8 cellular contexts compared by ENCODE assay signal in genomic region chrX:40104649-40105015, GRCh38. TPM values are rescaled to one million over a fixed set of nuclear protein-coding genes. Genes with fewer than 3 reads are reported as not detected.
DNase-seq lines count a peak whose midpoint lies in the region; ATAC-seq and TF ChIP-seq lines count a peak whose summit lies in the region.

No MANE protein-coding gene starts in this region.

- ATAC-seq in GM21390 (IDR thresholded peaks at IDR 0.05; ENCODE audit: unreplicated experiment) (peak; percentile 30), HG03139 (IDR thresholded peaks at IDR 0.05; ENCODE audit: unreplicated experiment) (no peak), HG02870 (IDR thresholded peaks at IDR 0.05; ENCODE audit: unreplicated experiment) (no peak)
- ATAC-seq in effector memory CD8-positive, alpha-beta T cell (replicated peaks) = peak; percentile 18
- peak; percentile 44 for ATAC-seq in naive thymus-derived CD4-positive, alpha-beta T cell

- peak in 1 of 2 donors; percentile 53 for TF ChIP-seq POLR2A in Peyer's patch (IDR thresholded peaks at IDR 0.05)

- CTCF ChIA-PET in Caco-2 (lab: Charles Lee) = interaction anchor here (0.7 to 0.9 kb wide), 2 partner anchors 45 to 416 kb away, joined by 3 to 4 read pairs; no protein-coding TSS in a partner anchor
- CTCF ChIA-PET in naive thymus-derived CD4-positive, alpha-beta T cell (lab: Charles Lee) = no interaction called here

- peaks cover 13% of the 10 kb centered on the region for H3K36me3 Mint-ChIP-seq in Caco-2 (ENCODE audit: insufficient read depth, unreplicated experiment)
- H3K36me3 Mint-ChIP-seq in effector memory CD8-positive, alpha-beta T cell (ENCODE audit: insufficient read depth) = no peaks in the 10 kb centered on the region
- peaks cover 0 to 1% (median 0%) of the 10 kb centered on the region in 5 donors for H3K36me3 Mint-ChIP-seq in naive thymus-derived CD4-positive, alpha-beta T cell

- no peak for TF ChIP-seq CTCF in Caco-2 (IDR thresholded peaks at IDR 0.05; ENCODE audit: insufficient read depth in 1 of 2, low read depth in 1 of 2, low read length in 1 of 2, severe bottlenecking in 1 of 2, unreplicated experiment in 1 of 2)
- TF ChIP-seq CTCF in Peyer's patch (IDR thresholded peaks at IDR 0.05) = no peak

- POLR2A ChIA-PET in Caco-2 (lab: Charles Lee) = interaction anchor here (0.7 to 0.8 kb wide), 2 partner anchors 72 to 91 kb away, joined by 4 read pairs; no protein-coding TSS in a partner anchor
- POLR2A ChIA-PET in naive thymus-derived CD4-positive, alpha-beta T cell (lab: Charles Lee) = interaction anchor here (1.0 to 5.5 kb wide), 7 partner anchors 12 to 72 kb away, joined by 3 to 32 read pairs (median 10); no protein-coding TSS in a partner anchor

- BruUV-seq in Caco-2 (replicated peaks; lab: Mats Ljungman, UMichigan) = no TSS peak

- no peaks in the 10 kb centered on the region for H3K36me3 ChIP-seq in Caco-2 (ENCODE audit: control insufficient read depth, insufficient read depth, low read length)
- H3K36me3 ChIP-seq in Peyer's patch = no peaks in the 10 kb centered on the region
- H3K36me3 ChIP-seq in naive thymus-derived CD4-positive, alpha-beta T cell (ENCODE audit: control insufficient read depth in 2 of 3, insufficient read depth in 3 of 3, low read length in 3 of 3) = no peaks in the 10 kb centered on the region

- no peaks in the 10 kb centered on the region for H3K27me3 Mint-ChIP-seq in Caco-2 (ENCODE audit: insufficient read depth, unreplicated experiment)
- H3K27me3 Mint-ChIP-seq in effector memory CD8-positive, alpha-beta T cell = no peaks in the 10 kb centered on the region
- H3K27me3 Mint-ChIP-seq in naive thymus-derived CD4-positive, alpha-beta T cell = peaks cover 0 to 3% (median 0%) of the 10 kb centered on the region in 5 donors

- H3K27me3 ChIP-seq in Caco-2 (replicated peaks; ENCODE audit: control insufficient read depth, insufficient read depth, low read length) (no peaks in the 10 kb centered on the region), Peyer's patch (no peaks in the 10 kb centered on the region)
- H3K27me3 ChIP-seq in naive thymus-derived CD4-positive, alpha-beta T cell (ENCODE audit: control insufficient read depth in 2 of 2, insufficient read depth in 2 of 2, low read length in 2 of 2) = no peaks in the 10 kb centered on the region

- DNase-seq in Caco-2 (no peak), Peyer's patch (peak; percentile 42 to 77 (median 75)), NCI-H1436 treated with DMSO at 0.1 percent for 48 hours (lab: John Stamatoyannopoulos, UW) (no peak)
- DNase-seq in effector memory CD8-positive, alpha-beta T cell = no peak
- DNase-seq in naive thymus-derived CD4-positive, alpha-beta T cell = peak in 1 of 9 donors; percentile 27

- intact Hi-C loops in Caco-2 (cut with micrococcal nuclease; ENCODE audit: unreplicated experiment) = loop anchor here (10.0 kb wide), 1 partner anchor 370 kb away; no protein-coding TSS in a partner anchor
- intact Hi-C loops in naive thymus-derived CD4-positive, alpha-beta T cell (cut with micrococcal nuclease) = loop anchor here (2.0 to 5.0 kb wide), 2 partner anchors 48 to 633 kb away; partner anchors contain the start of gene MED14 (in 1 of the 2)

- H3K27ac Mint-ChIP-seq in Caco-2 (ENCODE audit: unreplicated experiment) = no peak overlapping the region
- H3K27ac Mint-ChIP-seq in effector memory CD8-positive, alpha-beta T cell = no peak overlapping the region
- no peak overlapping the region for H3K27ac Mint-ChIP-seq in naive thymus-derived CD4-positive, alpha-beta T cell

- peak overlapping the region; percentile 59 for H3K4me3 Mint-ChIP-seq in Caco-2 (ENCODE audit: unreplicated experiment)
- H3K4me3 Mint-ChIP-seq in effector memory CD8-positive, alpha-beta T cell = peak overlapping the region; percentile 35 to 37
- peak overlapping the region in 6 of 10 donors; percentile 11 to 85 (median 42) for H3K4me3 Mint-ChIP-seq in naive thymus-derived CD4-positive, alpha-beta T cell

- peak overlapping the region; percentile 66 for H3K4me3 ChIP-seq in Caco-2 (ENCODE audit: low read depth, low read length)
- peak overlapping the region; percentile 43 to 67 (median 57) for H3K4me3 ChIP-seq in Peyer's patch
- peak overlapping the region; percentile 37 for H3K4me3 ChIP-seq in naive thymus-derived CD4-positive, alpha-beta T cell (ENCODE audit: low read length)

- peak overlapping the region; percentile 80 to 96 (median 88) for H3K27ac ChIP-seq in Peyer's patch
- peak overlapping the region; percentile 61 for H3K27ac ChIP-seq in naive thymus-derived CD4-positive, alpha-beta T cell (ENCODE audit: low read depth, low read length)

- H3K9me3 Mint-ChIP-seq in Caco-2 (ENCODE audit: unreplicated experiment) = no peaks in the 10 kb centered on the region
- no peaks in the 10 kb centered on the region for H3K9me3 Mint-ChIP-seq in effector memory CD8-positive, alpha-beta T cell
- H3K9me3 Mint-ChIP-seq in naive thymus-derived CD4-positive, alpha-beta T cell = peaks cover 0 to 7% (median 0%) of the 10 kb centered on the region in 11 donors

- H3K9me3 ChIP-seq in Caco-2 (no peaks in the 10 kb centered on the region), Peyer's patch (no peaks in the 10 kb centered on the region)
- no peaks in the 10 kb centered on the region for H3K9me3 ChIP-seq in naive thymus-derived CD4-positive, alpha-beta T cell (ENCODE audit: control insufficient read depth in 2 of 3, low read length in 3 of 3)

- no peaks in the 10 kb centered on the region for H3K4me1 Mint-ChIP-seq in Caco-2 (ENCODE audit: low read depth, unreplicated experiment)
- H3K4me1 Mint-ChIP-seq in effector memory CD8-positive, alpha-beta T cell (ENCODE audit: low read depth in 2 of 2) = peaks cover 4 to 8% of the 10 kb centered on the region in 2 donors
- peaks cover 3 to 23% (median 10%) of the 10 kb centered on the region in 7 donors for H3K4me1 Mint-ChIP-seq in naive thymus-derived CD4-positive, alpha-beta T cell

- H3K4me1 ChIP-seq in Caco-2 = peaks cover 9% of the 10 kb centered on the region
- peaks cover 0 to 24% (median 9%) of the 10 kb centered on the region in 4 donors for H3K4me1 ChIP-seq in Peyer's patch
- peaks cover 0 to 2% of the 10 kb centered on the region in 2 donors for H3K4me1 ChIP-seq in naive thymus-derived CD4-positive, alpha-beta T cell (ENCODE audit: control insufficient read depth in 2 of 2, insufficient read depth in 2 of 2, low read length in 2 of 2)

RNA-seq across cellular contexts. Expression of gene BCOR, which starts 6.9 kb away (rescaled TPM):
- total RNA-seq in Caco-2 (2022) = 16.2 and 18.6 TPM in 2 replicates
- 10 to 100 TPM; 19.8 to 32.2 (median 26.0) TPM for total RNA-seq in Peyer's patch
- total RNA-seq in naive thymus-derived CD4-positive, alpha-beta T cell = 10 to 100 TPM; 23.3 to 55.2 (median 43.3) TPM
- polyA plus RNA-seq in naive thymus-derived CD4-positive, alpha-beta T cell = 1 to 10 TPM; 3.8 to 9.1 TPM

Comparison
In these comparisons a context has a peak if more than half of its experiments do, and no peak if none do; other contexts are left out.
1. DNase-seq: peak in Peyer's patch (3 of 3); none in Caco-2 (0 of 2), effector memory CD8-positive, alpha-beta T cell (0 of 3) and NCI-H1436 treated with DMSO at 0.1 percent for 48 hours (single experiment).
2. ATAC-seq: peak in GM21390 (single experiment), effector memory CD8-positive, alpha-beta T cell (single experiment) and naive thymus-derived CD4-positive, alpha-beta T cell (single experiment); none in HG03139 (single experiment) and HG02870 (single experiment).
3. Peak in every context shown above with its lines, with median percentiles within 50 percentile points of each other: H3K4me3 ChIP-seq and H3K4me3 Mint-ChIP-seq.